Comparison of ENCODE assay signal across 1 cellular context in the genomic region with DNA sequence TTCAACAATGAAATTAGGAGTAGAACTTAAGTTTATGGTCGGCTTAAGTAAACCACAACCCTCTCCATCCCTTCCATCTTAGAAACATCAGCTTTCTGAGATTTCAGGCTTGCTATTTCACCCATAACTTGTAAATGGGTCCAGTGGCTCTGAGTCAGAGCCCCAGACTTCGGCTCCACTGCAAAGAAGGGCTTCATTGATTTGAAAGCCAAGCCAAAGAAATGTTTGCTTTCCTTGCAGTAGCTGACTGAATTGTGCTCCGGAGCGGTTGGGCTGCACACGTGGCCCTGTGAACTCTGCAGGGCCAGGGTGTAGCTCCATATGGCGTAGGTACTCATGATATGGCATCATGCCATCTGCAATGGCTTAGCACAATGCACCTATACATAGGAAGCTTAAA.
TF ChIP-seq lines count a peak whose summit lies in the region.

No MANE protein-coding gene starts in this region.

TF ChIP-seq in HepG2, 621 proteins besides CTCF, POLR2A, EP300 and RAD21 (continued from another document and continues in another):
- TF ChIP-seq, protein P1, sequence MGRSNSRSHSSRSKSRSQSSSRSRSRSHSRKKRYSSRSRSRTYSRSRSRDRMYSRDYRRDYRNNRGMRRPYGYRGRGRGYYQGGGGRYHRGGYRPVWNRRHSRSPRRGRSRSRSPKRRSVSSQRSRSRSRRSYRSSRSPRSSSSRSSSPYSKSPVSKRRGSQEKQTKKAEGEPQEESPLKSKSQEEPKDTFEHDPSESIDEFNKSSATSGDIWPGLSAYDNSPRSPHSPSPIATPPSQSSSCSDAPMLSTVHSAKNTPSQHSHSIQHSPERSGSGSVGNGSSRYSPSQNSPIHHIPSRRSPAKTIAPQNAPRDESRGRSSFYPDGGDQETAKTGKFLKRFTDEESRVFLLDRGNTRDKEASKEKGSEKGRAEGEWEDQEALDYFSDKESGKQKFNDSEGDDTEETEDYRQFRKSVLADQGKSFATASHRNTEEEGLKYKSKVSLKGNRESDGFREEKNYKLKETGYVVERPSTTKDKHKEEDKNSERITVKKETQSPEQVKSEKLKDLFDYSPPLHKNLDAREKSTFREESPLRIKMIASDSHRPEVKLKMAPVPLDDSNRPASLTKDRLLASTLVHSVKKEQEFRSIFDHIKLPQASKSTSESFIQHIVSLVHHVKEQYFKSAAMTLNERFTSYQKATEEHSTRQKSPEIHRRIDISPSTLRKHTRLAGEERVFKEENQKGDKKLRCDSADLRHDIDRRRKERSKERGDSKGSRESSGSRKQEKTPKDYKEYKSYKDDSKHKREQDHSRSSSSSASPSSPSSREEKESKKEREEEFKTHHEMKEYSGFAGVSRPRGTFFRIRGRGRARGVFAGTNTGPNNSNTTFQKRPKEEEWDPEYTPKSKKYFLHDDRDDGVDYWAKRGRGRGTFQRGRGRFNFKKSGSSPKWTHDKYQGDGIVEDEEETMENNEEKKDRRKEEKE (IDR thresholded peaks at IDR 0.05) = no peak
- TF ChIP-seq EED (CRISPR knock-in tag; IDR thresholded peaks at IDR 0.05) (no peak), PITX1 (CRISPR knock-in tag; IDR thresholded peaks at IDR 0.05) (no peak), ZNF660 (CRISPR knock-in tag; IDR thresholded peaks at IDR 0.05; ENCODE audit: borderline replicate concordance, low read depth) (no peak), ZNF232 (CRISPR knock-in tag; IDR thresholded peaks at IDR 0.05; ENCODE audit: borderline replicate concordance) (0 out of 2 replicates have a peak, but pooled peaks have one; percentile 33), HOXA3 (CRISPR knock-in tag; IDR thresholded peaks at IDR 0.05) (peak; percentile 30; the same call in 1 of the 2 replicates), ZSCAN21 (CRISPR knock-in tag; IDR thresholded peaks at IDR 0.05; ENCODE audit: borderline replicate concordance) (no peak), ZNF441 (CRISPR knock-in tag; IDR thresholded peaks at IDR 0.05; ENCODE audit: borderline replicate concordance) (0 out of 2 replicates have a peak, but pooled peaks have one; percentile 57), FOXK2 (IDR thresholded peaks at IDR 0.05) (no peak), HDAC2 (CRISPR knock-in tag; IDR thresholded peaks at IDR 0.05) (no peak), BRCA1 (CRISPR knock-in tag; IDR thresholded peaks at IDR 0.05) (no peak), ZNF644 (CRISPR knock-in tag; IDR thresholded peaks at IDR 0.05; ENCODE audit: low read depth) (0 out of 2 replicates have a peak, but pooled peaks have one; percentile 12), MBD4 (IDR thresholded peaks at IDR 0.05; ENCODE audit: borderline replicate concordance, low read length) (no peak), ZNF766 (CRISPR knock-in tag; IDR thresholded peaks at IDR 0.05; ENCODE audit: borderline replicate concordance) (peak; percentile 41; the same call in 1 of the 2 replicates), NR3C1 (CRISPR knock-in tag; IDR thresholded peaks at IDR 0.05) (no peak), SAP130 (CRISPR knock-in tag; IDR thresholded peaks at IDR 0.05; ENCODE audit: low read depth) (0 out of 2 replicates have a peak, but pooled peaks have one; percentile 26), SALL1 (CRISPR knock-in tag; IDR thresholded peaks at IDR 0.05) (peak; percentile 46; the same call in 1 of the 2 replicates), MTF2 (CRISPR knock-in tag; IDR thresholded peaks at IDR 0.05; ENCODE audit: borderline replicate concordance) (no peak), YEATS4 (CRISPR knock-in tag; IDR thresholded peaks at IDR 0.05; ENCODE audit: borderline replicate concordance) (0 out of 2 replicates have a peak, but pooled peaks have one; percentile 27), THAP11 (CRISPR knock-in tag; IDR thresholded peaks at IDR 0.05) (no peak), FOXM1 (CRISPR knock-in tag; IDR thresholded peaks at IDR 0.05) (no peak), HMG20A (CRISPR knock-in tag; IDR thresholded peaks at IDR 0.05; ENCODE audit: borderline replicate concordance) (no peak), PHF8 (CRISPR knock-in tag; IDR thresholded peaks at IDR 0.05) (no peak), SIN3B (IDR thresholded peaks at IDR 0.05; ENCODE audit: low read length) (no peak), MEIS1 (CRISPR knock-in tag; IDR thresholded peaks at IDR 0.05; ENCODE audit: borderline replicate concordance) (no peak), DNMT1 (CRISPR knock-in tag; IDR thresholded peaks at IDR 0.05) (no peak)
- TF ChIP-seq, protein P2, sequence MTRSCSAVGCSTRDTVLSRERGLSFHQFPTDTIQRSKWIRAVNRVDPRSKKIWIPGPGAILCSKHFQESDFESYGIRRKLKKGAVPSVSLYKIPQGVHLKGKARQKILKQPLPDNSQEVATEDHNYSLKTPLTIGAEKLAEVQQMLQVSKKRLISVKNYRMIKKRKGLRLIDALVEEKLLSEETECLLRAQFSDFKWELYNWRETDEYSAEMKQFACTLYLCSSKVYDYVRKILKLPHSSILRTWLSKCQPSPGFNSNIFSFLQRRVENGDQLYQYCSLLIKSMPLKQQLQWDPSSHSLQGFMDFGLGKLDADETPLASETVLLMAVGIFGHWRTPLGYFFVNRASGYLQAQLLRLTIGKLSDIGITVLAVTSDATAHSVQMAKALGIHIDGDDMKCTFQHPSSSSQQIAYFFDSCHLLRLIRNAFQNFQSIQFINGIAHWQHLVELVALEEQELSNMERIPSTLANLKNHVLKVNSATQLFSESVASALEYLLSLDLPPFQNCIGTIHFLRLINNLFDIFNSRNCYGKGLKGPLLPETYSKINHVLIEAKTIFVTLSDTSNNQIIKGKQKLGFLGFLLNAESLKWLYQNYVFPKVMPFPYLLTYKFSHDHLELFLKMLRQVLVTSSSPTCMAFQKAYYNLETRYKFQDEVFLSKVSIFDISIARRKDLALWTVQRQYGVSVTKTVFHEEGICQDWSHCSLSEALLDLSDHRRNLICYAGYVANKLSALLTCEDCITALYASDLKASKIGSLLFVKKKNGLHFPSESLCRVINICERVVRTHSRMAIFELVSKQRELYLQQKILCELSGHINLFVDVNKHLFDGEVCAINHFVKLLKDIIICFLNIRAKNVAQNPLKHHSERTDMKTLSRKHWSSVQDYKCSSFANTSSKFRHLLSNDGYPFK (CRISPR knock-in tag; IDR thresholded peaks at IDR 0.05; ENCODE audit: borderline replicate concordance) = no peak
- TF ChIP-seq, protein P3, sequence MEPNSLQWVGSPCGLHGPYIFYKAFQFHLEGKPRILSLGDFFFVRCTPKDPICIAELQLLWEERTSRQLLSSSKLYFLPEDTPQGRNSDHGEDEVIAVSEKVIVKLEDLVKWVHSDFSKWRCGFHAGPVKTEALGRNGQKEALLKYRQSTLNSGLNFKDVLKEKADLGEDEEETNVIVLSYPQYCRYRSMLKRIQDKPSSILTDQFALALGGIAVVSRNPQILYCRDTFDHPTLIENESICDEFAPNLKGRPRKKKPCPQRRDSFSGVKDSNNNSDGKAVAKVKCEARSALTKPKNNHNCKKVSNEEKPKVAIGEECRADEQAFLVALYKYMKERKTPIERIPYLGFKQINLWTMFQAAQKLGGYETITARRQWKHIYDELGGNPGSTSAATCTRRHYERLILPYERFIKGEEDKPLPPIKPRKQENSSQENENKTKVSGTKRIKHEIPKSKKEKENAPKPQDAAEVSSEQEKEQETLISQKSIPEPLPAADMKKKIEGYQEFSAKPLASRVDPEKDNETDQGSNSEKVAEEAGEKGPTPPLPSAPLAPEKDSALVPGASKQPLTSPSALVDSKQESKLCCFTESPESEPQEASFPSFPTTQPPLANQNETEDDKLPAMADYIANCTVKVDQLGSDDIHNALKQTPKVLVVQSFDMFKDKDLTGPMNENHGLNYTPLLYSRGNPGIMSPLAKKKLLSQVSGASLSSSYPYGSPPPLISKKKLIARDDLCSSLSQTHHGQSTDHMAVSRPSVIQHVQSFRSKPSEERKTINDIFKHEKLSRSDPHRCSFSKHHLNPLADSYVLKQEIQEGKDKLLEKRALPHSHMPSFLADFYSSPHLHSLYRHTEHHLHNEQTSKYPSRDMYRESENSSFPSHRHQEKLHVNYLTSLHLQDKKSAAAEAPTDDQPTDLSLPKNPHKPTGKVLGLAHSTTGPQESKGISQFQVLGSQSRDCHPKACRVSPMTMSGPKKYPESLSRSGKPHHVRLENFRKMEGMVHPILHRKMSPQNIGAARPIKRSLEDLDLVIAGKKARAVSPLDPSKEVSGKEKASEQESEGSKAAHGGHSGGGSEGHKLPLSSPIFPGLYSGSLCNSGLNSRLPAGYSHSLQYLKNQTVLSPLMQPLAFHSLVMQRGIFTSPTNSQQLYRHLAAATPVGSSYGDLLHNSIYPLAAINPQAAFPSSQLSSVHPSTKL (CRISPR knock-in tag; IDR thresholded peaks at IDR 0.05) = peak; percentile 46
- TF ChIP-seq, protein P4, sequence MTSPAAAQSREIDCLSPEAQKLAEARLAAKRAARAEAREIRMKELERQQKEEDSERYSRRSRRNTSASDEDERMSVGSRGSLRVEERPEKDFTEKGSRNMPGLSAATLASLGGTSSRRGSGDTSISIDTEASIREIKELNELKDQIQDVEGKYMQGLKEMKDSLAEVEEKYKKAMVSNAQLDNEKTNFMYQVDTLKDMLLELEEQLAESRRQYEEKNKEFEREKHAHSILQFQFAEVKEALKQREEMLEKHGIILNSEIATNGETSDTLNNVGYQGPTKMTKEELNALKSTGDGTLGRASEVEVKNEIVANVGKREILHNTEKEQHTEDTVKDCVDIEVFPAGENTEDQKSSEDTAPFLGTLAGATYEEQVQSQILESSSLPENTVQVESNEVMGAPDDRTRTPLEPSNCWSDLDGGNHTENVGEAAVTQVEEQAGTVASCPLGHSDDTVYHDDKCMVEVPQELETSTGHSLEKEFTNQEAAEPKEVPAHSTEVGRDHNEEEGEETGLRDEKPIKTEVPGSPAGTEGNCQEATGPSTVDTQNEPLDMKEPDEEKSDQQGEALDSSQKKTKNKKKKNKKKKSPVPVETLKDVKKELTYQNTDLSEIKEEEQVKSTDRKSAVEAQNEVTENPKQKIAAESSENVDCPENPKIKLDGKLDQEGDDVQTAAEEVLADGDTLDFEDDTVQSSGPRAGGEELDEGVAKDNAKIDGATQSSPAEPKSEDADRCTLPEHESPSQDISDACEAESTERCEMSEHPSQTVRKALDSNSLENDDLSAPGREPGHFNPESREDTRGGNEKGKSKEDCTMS (CRISPR knock-in tag; conservative IDR thresholded peaks at IDR 0.05) = no peak
- TF ChIP-seq, protein P5, sequence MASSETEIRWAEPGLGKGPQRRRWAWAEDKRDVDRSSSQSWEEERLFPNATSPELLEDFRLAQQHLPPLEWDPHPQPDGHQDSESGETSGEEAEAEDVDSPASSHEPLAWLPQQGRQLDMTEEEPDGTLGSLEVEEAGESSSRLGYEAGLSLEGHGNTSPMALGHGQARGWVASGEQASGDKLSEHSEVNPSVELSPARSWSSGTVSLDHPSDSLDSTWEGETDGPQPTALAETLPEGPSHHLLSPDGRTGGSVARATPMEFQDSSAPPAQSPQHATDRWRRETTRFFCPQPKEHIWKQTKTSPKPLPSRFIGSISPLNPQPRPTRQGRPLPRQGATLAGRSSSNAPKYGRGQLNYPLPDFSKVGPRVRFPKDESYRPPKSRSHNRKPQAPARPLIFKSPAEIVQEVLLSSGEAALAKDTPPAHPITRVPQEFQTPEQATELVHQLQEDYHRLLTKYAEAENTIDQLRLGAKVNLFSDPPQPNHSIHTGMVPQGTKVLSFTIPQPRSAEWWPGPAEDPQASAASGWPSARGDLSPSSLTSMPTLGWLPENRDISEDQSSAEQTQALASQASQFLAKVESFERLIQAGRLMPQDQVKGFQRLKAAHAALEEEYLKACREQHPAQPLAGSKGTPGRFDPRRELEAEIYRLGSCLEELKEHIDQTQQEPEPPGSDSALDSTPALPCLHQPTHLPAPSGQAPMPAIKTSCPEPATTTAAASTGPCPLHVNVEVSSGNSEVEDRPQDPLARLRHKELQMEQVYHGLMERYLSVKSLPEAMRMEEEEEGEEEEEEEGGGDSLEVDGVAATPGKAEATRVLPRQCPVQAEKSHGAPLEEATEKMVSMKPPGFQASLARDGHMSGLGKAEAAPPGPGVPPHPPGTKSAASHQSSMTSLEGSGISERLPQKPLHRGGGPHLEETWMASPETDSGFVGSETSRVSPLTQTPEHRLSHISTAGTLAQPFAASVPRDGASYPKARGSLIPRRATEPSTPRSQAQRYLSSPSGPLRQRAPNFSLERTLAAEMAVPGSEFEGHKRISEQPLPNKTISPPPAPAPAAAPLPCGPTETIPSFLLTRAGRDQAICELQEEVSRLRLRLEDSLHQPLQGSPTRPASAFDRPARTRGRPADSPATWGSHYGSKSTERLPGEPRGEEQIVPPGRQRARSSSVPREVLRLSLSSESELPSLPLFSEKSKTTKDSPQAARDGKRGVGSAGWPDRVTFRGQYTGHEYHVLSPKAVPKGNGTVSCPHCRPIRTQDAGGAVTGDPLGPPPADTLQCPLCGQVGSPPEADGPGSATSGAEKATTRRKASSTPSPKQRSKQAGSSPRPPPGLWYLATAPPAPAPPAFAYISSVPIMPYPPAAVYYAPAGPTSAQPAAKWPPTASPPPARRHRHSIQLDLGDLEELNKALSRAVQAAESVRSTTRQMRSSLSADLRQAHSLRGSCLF (CRISPR knock-in tag; IDR thresholded peaks at IDR 0.05; ENCODE audit: borderline replicate concordance) = no peak
- TF ChIP-seq, protein P6, sequence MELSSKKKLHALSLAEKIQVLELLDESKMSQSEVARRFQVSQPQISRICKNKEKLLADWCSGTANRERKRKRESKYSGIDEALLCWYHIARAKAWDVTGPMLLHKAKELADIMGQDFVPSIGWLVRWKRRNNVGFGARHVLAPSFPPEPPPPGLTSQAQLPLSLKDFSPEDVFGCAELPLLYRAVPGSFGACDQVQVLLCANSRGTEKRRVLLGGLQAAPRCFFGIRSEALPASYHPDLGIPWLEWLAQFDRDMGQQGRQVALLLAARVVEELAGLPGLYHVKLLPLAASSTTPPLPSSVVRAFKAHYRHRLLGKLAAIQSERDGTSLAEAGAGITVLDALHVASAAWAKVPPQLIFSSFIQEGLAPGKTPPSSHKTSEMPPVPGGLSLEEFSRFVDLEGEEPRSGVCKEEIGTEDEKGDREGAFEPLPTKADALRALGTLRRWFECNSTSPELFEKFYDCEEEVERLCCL (CRISPR knock-in tag; IDR thresholded peaks at IDR 0.05; ENCODE audit: borderline replicate concordance) = no peak
- TF ChIP-seq, protein P7, sequence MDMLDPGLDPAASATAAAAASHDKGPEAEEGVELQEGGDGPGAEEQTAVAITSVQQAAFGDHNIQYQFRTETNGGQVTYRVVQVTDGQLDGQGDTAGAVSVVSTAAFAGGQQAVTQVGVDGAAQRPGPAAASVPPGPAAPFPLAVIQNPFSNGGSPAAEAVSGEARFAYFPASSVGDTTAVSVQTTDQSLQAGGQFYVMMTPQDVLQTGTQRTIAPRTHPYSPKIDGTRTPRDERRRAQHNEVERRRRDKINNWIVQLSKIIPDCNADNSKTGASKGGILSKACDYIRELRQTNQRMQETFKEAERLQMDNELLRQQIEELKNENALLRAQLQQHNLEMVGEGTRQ (IDR thresholded peaks at IDR 0.05; ENCODE audit: low read depth, low read length) = 0 out of 2 replicates have a peak, but pooled peaks have one; percentile 37
- TF ChIP-seq, protein P7 (CRISPR knock-in tag; IDR thresholded peaks at IDR 0.05; ENCODE audit: borderline replicate concordance) = peak; percentile 20; the same call in 1 of the 2 replicates
- TF ChIP-seq, protein P8, sequence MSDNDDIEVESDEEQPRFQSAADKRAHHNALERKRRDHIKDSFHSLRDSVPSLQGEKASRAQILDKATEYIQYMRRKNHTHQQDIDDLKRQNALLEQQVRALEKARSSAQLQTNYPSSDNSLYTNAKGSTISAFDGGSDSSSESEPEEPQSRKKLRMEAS (IDR thresholded peaks at IDR 0.05) = peak; percentile 65
